In the genomic region with DNA sequence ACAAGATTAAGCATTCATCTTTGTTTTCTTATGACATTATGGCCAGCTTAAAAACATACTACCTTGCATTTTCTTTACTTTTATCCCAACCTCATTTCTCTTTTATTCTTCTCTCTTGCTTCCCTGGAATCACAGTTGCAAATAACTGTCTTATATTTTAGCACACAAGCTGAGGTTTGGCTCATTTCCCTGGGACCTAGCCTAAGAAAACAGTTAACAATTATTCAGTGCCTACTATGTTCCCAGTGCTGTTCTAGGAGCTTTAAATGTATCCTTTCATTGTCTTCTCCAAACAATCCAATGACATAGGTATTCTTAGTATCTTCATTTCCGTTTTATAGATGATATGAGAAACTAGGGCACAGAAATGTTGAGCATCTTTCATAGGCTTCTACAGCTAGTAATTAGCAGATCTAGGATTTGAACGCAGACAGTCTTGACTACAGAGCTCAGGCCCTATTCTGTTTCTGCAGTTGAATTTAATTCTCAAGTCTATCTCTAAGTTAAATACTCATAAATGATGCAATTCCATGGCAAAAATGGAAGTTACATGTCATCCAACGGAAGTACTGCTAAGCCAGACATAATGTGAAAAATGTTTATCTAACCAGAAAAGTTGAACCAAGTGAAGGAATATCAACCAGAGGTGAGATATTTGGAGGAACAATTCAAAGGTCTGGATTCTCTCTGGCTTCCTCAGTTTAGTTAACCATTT, we compare ENCODE assay signal across 13 cellular contexts. TPM values are rescaled to one million over a fixed set of nuclear protein-coding genes. Genes with fewer than 3 reads are reported as not detected.
A peak's percentile ranks its signal among the peaks of the same experiment; 100 is the strongest.
DNase-seq lines count a peak whose midpoint lies in the region; TF ChIP-seq lines count a peak whose summit lies in the region.
"Had no signal": no experiment of that assay in that cellular context is flagged by ENCODE, and none has a peak within 500 bp of the region (broad histone marks: within the 10 kb centered on the region; RNA-seq: fewer than 3 reads in every experiment).

No MANE protein-coding gene starts in this region.

- no peaks in the 10 kb centered on the region for H3K4me1 Mint-ChIP-seq in activated CD4-positive, alpha-beta T cell treated with anti-CD3 and anti-CD28 coated beads, Interleukin-2, amount 10 ng/mL, durations not matched to agents 24 days and 14 days

- no peaks in the 10 kb centered on the region for H3K9me3 Mint-ChIP-seq in activated CD4-positive, alpha-beta T cell treated with anti-CD3 and anti-CD28 coated beads, Interleukin-2, amount 10 ng/mL, durations not matched to agents 24 days and 14 days

- H3K36me3 Mint-ChIP-seq in activated CD4-positive, alpha-beta T cell treated with anti-CD3 and anti-CD28 coated beads, Interleukin-2, amount 10 ng/mL, durations not matched to agents 24 days and 14 days (ENCODE audit: low read depth) = no peaks in the 10 kb centered on the region

- no peak for TF ChIP-seq CTCF in fibroblast of mammary gland (conservative IDR thresholded peaks at IDR 0.05; ENCODE audit: control insufficient read depth, insufficient read depth, low read depth, low read length)

- intact Hi-C loops in activated CD4-positive, alpha-beta T cell treated with anti-CD3 and anti-CD28 coated beads, Interleukin-2, amount 10 ng/mL, durations not matched to agents 24 days and 14 days (cut with micrococcal nuclease) = loop anchor here (5.0 kb wide), 1 partner anchor 37 kb away; no protein-coding TSS in a partner anchor

- H3K4me3 Mint-ChIP-seq in activated CD4-positive, alpha-beta T cell treated with anti-CD3 and anti-CD28 coated beads, Interleukin-2, amount 10 ng/mL, durations not matched to agents 24 days and 14 days = no peak overlapping the region

- peak; percentile 4 for DNase-seq in activated CD4-positive, alpha-beta T cell treated with anti-CD3 and anti-CD28 coated beads, Interleukin-2, amount 10 ng/mL, durations not matched to agents 24 days and 14 days
- DNase-seq in activated CD4-positive, alpha-beta T cell treated with anti-CD3 and anti-CD28 coated beads, Interleukin-2, amount 50 U/mL, for 48 hours = no peak
- DNase-seq in astrocyte of the hippocampus (ENCODE audit: low read depth, low spot score) = peak; percentile 43
- peak; percentile 70 for DNase-seq in fibroblast of mammary gland (ENCODE audit: low read depth)
- DNase-seq in skeletal muscle cell (ENCODE audit: low read depth) = peak; percentile 67
- DNase-seq in stimulated activated CD8-positive, alpha-beta memory T cell treated with anti-CD3 and anti-CD28 coated beads, Interleukin-4, amount 100 ng/mL, for 48 hours = no peak
- DNase-seq in activated CD4-positive, alpha-beta T cell treated with anti-CD3 and anti-CD28 coated beads, Interleukin-2, amount 50 U/mL, for 1 hour = no peak
- DNase-seq in SKM-1 (lab: John Stamatoyannopoulos, UW; ENCODE audit: unreplicated experiment) = no peak
- DNase-seq: EL, NCI-H2227 treated with DMSO at 0.1 percent for 48 hours, NCI-H524 treated with DMSO at 0.1 percent for 48 hours had no signal

- peaks cover 79% of the 10 kb centered on the region for H3K27me3 Mint-ChIP-seq in activated CD4-positive, alpha-beta T cell treated with anti-CD3 and anti-CD28 coated beads, Interleukin-2, amount 10 ng/mL, durations not matched to agents 24 days and 14 days

- H3K27ac Mint-ChIP-seq in activated CD4-positive, alpha-beta T cell treated with anti-CD3 and anti-CD28 coated beads, Interleukin-2, amount 10 ng/mL, durations not matched to agents 24 days and 14 days = no peak overlapping the region

- H3K4me3 ChIP-seq in fibroblast of mammary gland (ENCODE audit: control insufficient read depth, low read depth, low read length) = no peak overlapping the region
- H3K4me3 ChIP-seq in skeletal muscle cell (ENCODE audit: low read depth, low read length) = no peak overlapping the region
- H3K4me3 ChIP-seq: BLaER1 treated with 17β-estradiol and CSF1 and Interleukin-3, amounts not matched to agents 10 nM and 100 nM; HAP-1 had no signal

RNA-seq across cellular contexts. Expression of gene MTAP, which starts 52.3 kb away (rescaled TPM):
- total RNA-seq in activated CD4-positive, alpha-beta T cell treated with anti-CD3 and anti-CD28 coated beads, Interleukin-2, amount 10 ng/mL, durations not matched to agents 24 days and 14 days = 55.9 and 58.1 TPM in 2 replicates

Comparison
In these comparisons a context has a peak if more than half of its experiments do, and no peak if none do; other contexts are left out.
1. DNase-seq: peak in activated CD4-positive, alpha-beta T cell treated with anti-CD3 and anti-CD28 coated beads, Interleukin-2, amount 10 ng/mL, durations not matched to agents 24 days and 14 days (single experiment), astrocyte of the hippocampus (single experiment), fibroblast of mammary gland (single experiment) and skeletal muscle cell (single experiment); none in activated CD4-positive, alpha-beta T cell treated with anti-CD3 and anti-CD28 coated beads, Interleukin-2, amount 50 U/mL, for 48 hours (0 of 2), stimulated activated CD8-positive, alpha-beta memory T cell treated with anti-CD3 and anti-CD28 coated beads, Interleukin-4, amount 100 ng/mL, for 48 hours (single experiment), activated CD4-positive, alpha-beta T cell treated with anti-CD3 and anti-CD28 coated beads, Interleukin-2, amount 50 U/mL, for 1 hour (single experiment) and SKM-1 (single experiment).